In genomic region chr16:31453255-31454204, GRCh38 we compare ENCODE assay signal across 10 cellular contexts. TPM values are rescaled to one million over a fixed set of nuclear protein-coding genes. Genes with fewer than 3 reads are reported as not detected.
DNase-seq lines count a peak whose midpoint lies in the region; TF ChIP-seq lines count a peak whose summit lies in the region.
"Had no signal": no experiment of that assay in that cellular context is flagged by ENCODE, and none has a peak within 500 bp of the region (broad histone marks: within the 10 kb centered on the region; RNA-seq: fewer than 3 reads in every experiment).

No MANE protein-coding gene starts in this region.

- H3K4me1 ChIP-seq in SJSA1 (replicated peaks) = peaks cover 36% of the 10 kb centered on the region

- no peaks in the 10 kb centered on the region for H3K9me3 ChIP-seq in SJSA1 (replicated peaks)

- peaks cover 1% of the 10 kb centered on the region for H3K36me3 Mint-ChIP-seq in progenitor cell of endocrine pancreas (ENCODE audit: insufficient read depth)

- H3K9me3 Mint-ChIP-seq in progenitor cell of endocrine pancreas (ENCODE audit: low read depth) = no peaks in the 10 kb centered on the region

- no peaks in the 10 kb centered on the region for H3K27me3 Mint-ChIP-seq in progenitor cell of endocrine pancreas

- H3K27ac Mint-ChIP-seq in progenitor cell of endocrine pancreas = peak overlapping the region; percentile 1

- H3K4me3 ChIP-seq in SJSA1 (no peak overlapping the region), fibroblast of villous mesenchyme (ENCODE audit: low read depth, low read length) (no peak overlapping the region)

- DNase-seq in GM03348 (ENCODE audit: low spot score) = peak; percentile 28
- no peak for DNase-seq in SJSA1 (ENCODE audit: low read depth in 1 of 2, low spot score in 2 of 2)
- DNase-seq in fibroblast of villous mesenchyme (ENCODE audit: low read depth) = peak; percentile 68
- DNase-seq in progenitor cell of endocrine pancreas (ENCODE audit: low spot score, unreplicated experiment) = no peak
- no peak for DNase-seq in ecto neural progenitor cell (ENCODE audit: low spot score)
- DNase-seq in globus pallidus (ENCODE audit: low spot score) = no peak
- no peak for DNase-seq in NCI-H2107 (lab: John Stamatoyannopoulos, UW)
- DNase-seq in SHP77 (lab: John Stamatoyannopoulos, UW) = no peak
- DNase-seq: activated CD4-positive, CD25-positive, alpha-beta regulatory T cell had no signal

- H3K36me3 ChIP-seq in SJSA1 = peaks cover 14% of the 10 kb centered on the region

- H3K27ac ChIP-seq in SJSA1 = peak overlapping the region; percentile 67; the same call in 1 of the 2 replicates

- H3K27me3 ChIP-seq in SJSA1 (replicated peaks) = no peaks in the 10 kb centered on the region

- H3K4me3 Mint-ChIP-seq in progenitor cell of endocrine pancreas (ENCODE audit: low read depth) = no peak overlapping the region

- peaks cover 21% of the 10 kb centered on the region for H3K4me1 Mint-ChIP-seq in progenitor cell of endocrine pancreas (ENCODE audit: low read depth)

- TF ChIP-seq CTCF in fibroblast of villous mesenchyme (IDR thresholded peaks at IDR 0.05; ENCODE audit: insufficient read depth, low read depth, low read length) = no peak
- TF ChIP-seq CTCF in progenitor cell of endocrine pancreas (IDR thresholded peaks at IDR 0.05; ENCODE audit: unreplicated experiment) = no peak

RNA-seq across cellular contexts. Expression of gene ARMC5, which starts 5.8 kb away (rescaled TPM):
- total RNA-seq in SJSA1 (2014; rRNA removed; shearing (Covaris generic)) = 9.8 and 11.6 TPM in 2 replicates
- total RNA-seq in fibroblast of villous mesenchyme (8.6 and 10.3 TPM in 2 replicates), progenitor cell of endocrine pancreas (14.6 and 14.8 TPM in 2 replicates)

RNA-seq across cellular contexts. Expression of gene ZNF843, which starts 10.9 kb away (rescaled TPM):
- 0.32 TPM in 1 of 2 replicates, not detected in the other for total RNA-seq in SJSA1 (2014; rRNA removed; shearing (Covaris generic))
- total RNA-seq in fibroblast of villous mesenchyme (0.43 and 0.64 TPM in 2 replicates), progenitor cell of endocrine pancreas (1.2 and 1.4 TPM in 2 replicates)

RNA-seq across cellular contexts. Expression of gene TGFB1I1, which starts 18.4 kb away (rescaled TPM):
- total RNA-seq in SJSA1 (2014; rRNA removed; shearing (Covaris generic)) = 66.3 and 90.1 TPM in 2 replicates
- total RNA-seq in fibroblast of villous mesenchyme (121 and 153 TPM in 2 replicates), progenitor cell of endocrine pancreas (4.5 and 5.0 TPM in 2 replicates)

RNA-seq across cellular contexts. Expression of gene COX6A2, which starts 25.4 kb away (rescaled TPM):
- total RNA-seq in SJSA1 (2014; rRNA removed; shearing (Covaris generic)) = not detected in 2 replicates
- total RNA-seq in fibroblast of villous mesenchyme (not detected in 2 replicates), progenitor cell of endocrine pancreas (not detected in 2 replicates)
- total RNA-seq: renal cortical epithelial cell had no signal

RNA-seq across cellular contexts. Expression of gene SLC5A2, which starts 29.4 kb away (rescaled TPM):
- not detected in 2 replicates for total RNA-seq in SJSA1 (2014; rRNA removed; shearing (Covaris generic))
- total RNA-seq in fibroblast of villous mesenchyme (under 0.01 TPM in 2 replicates), progenitor cell of endocrine pancreas (0.29 and 0.62 TPM in 2 replicates)

Comparison
In these comparisons a context has a peak if more than half of its experiments do, and no peak if none do; other contexts are left out.
1. DNase-seq: peak in GM03348 (single experiment) and fibroblast of villous mesenchyme (single experiment); none in SJSA1 (0 of 2), progenitor cell of endocrine pancreas (single experiment), ecto neural progenitor cell (single experiment), globus pallidus (single experiment), NCI-H2107 (single experiment) and SHP77 (0 of 2).
2. RNA of gene TGFB1I1, which starts 18.4 kb away (total RNA-seq): 121 to 153 TPM in fibroblast of villous mesenchyme and 66.3 to 90.1 TPM in SJSA1; 4.5 to 5.0 TPM in progenitor cell of endocrine pancreas; every median in the first group is over 10 times any median in the second.